8 cellular contexts compared by ENCODE assay signal in the genomic region with DNA sequence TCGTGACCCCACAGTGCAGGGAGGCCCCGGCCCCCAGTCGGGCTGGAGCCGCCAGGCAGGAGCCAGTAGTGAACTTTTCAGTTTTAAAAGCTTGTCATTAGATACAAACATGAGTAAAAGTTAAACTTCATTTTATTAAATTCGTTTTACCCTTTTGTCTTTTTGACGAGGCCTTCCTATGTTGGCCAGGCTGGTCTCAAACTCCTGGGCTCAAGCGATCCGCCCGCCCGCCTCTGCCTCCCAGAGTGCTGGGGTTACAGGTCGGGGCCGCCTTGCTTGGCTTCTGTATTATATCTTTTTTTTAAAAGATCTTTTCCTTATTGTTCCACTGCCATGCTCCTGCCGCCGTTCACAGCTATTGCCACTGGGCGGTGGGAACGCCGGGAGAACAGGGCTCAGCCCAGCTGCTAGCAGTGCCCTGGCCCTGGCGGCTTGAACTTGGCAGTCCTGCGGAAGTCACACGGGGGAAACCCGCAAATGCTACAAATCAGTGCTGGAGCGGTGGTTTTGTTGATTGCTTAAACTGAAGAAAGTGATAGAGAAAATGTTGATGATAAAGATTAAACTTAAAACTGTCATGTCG. TPM values are rescaled to one million over a fixed set of nuclear protein-coding genes. Genes with fewer than 3 reads are reported as not detected.
DNase-seq lines count a peak whose midpoint lies in the region; ATAC-seq, FAIRE-seq and TF ChIP-seq lines count a peak whose summit lies in the region.

No MANE protein-coding gene starts in this region.

- H4K20me1 ChIP-seq in mammary epithelial cell (ENCODE audit: insufficient read depth, low read length) = no peaks in the 10 kb centered on the region

- H3K9me3 ChIP-seq in mammary epithelial cell (replicated peaks; ENCODE audit: insufficient read depth, low read length) (no peaks in the 10 kb centered on the region), small intestine (ENCODE audit: control insufficient read depth, low read depth) (no peaks in the 10 kb centered on the region)

- H2AFZ ChIP-seq in mammary epithelial cell (ENCODE audit: low read depth, low read length) = peak overlapping the region; percentile 100

- ATAC-seq in GM19395 (IDR thresholded peaks at IDR 0.05; ENCODE audit: unreplicated experiment) (peak; percentile 27), GM19463 (IDR thresholded peaks at IDR 0.05; ENCODE audit: unreplicated experiment) (no peak)

- TF ChIP-seq CTCF in mammary epithelial cell (conservative IDR thresholded peaks at IDR 0.05 in 1 of 2, IDR thresholded peaks at IDR 0.05 in 1 of 2; ENCODE audit: extremely low read depth in 1 of 2, insufficient read depth in 1 of 2, low read depth in 1 of 2, low read length in 2 of 2) = peak; percentile 5 to 35

- H3K36me3 ChIP-seq in mammary epithelial cell (ENCODE audit: insufficient read depth, low read length) (no peaks in the 10 kb centered on the region), small intestine (ENCODE audit: control insufficient read depth in 2 of 2, insufficient read depth in 2 of 2, low read length in 2 of 2) (peaks cover 0 to 4% of the 10 kb centered on the region in 2 donors)

- H3K4me1 ChIP-seq in mammary epithelial cell (ENCODE audit: insufficient read depth, low read length) = peaks cover 17% of the 10 kb centered on the region
- peaks cover 0 to 2% of the 10 kb centered on the region in 2 donors for H3K4me1 ChIP-seq in small intestine (ENCODE audit: control insufficient read depth in 2 of 2, insufficient read depth in 1 of 2, low read depth in 1 of 2, low read length in 1 of 2)

- H3K27me3 ChIP-seq in mammary epithelial cell (ENCODE audit: insufficient read depth, low read length) = no peaks in the 10 kb centered on the region
- no peaks in the 10 kb centered on the region for H3K27me3 ChIP-seq in small intestine (ENCODE audit: control insufficient read depth in 2 of 2, insufficient read depth in 2 of 2, low read length in 2 of 2)

- peak overlapping the region; percentile 99 for H3K4me2 ChIP-seq in mammary epithelial cell (ENCODE audit: insufficient read depth, low read depth, low read length)

- no TSS peak for BruUV-seq in mammary epithelial cell (replicated peaks; lab: Mats Ljungman, UMichigan)

- peak overlapping the region; percentile 95 to 99 (median 99) for H3K4me3 ChIP-seq in mammary epithelial cell (replicated peaks in 1 of 3; ENCODE audit: insufficient read depth in 1 of 3, low read depth in 2 of 3, low read length in 3 of 3)
- H3K4me3 ChIP-seq in small intestine (ENCODE audit: low read depth in 1 of 2, low read length in 2 of 2) = peak overlapping the region; percentile 82 to 94

- no peak for FAIRE-seq in small intestine (lab: Jason Lieb, UNC)

- 10% methylated on average over 14 of the region's 23 CpGs for WGBS in mammary epithelial cell (ENCODE audit: low coverage, missing lambda C conversion rate)
- WGBS in small intestine, 3 donors = 1 to 5% (median 5%) methylated on average over 23 of the region's 23 CpGs

- dilution Hi-C loops in mammary epithelial cell (cut with HindIII; ENCODE audit: low sequenced_read_pairs) = no loop called here

- no peak overlapping the region for H3K9ac ChIP-seq in mammary epithelial cell (ENCODE audit: insufficient read depth, low read length)

- peaks cover 38% of the 10 kb centered on the region for H3K79me2 ChIP-seq in mammary epithelial cell (ENCODE audit: insufficient read depth, low read length)

- intact Hi-C loops in mammary epithelial cell (cut with micrococcal nuclease) = loop anchor here (1.0 to 5.0 kb wide), 2 partner anchors 97 to 177 kb away; no protein-coding TSS in a partner anchor

- in situ Hi-C loops in mammary epithelial cell (cut with MboI; ENCODE audit: low sequenced_read_pairs in 2 of 2) = no loop called here

- H3K27ac ChIP-seq in mammary epithelial cell (ENCODE audit: insufficient read depth, low read depth, low read length) (no peak overlapping the region), small intestine (ENCODE audit: low read depth in 1 of 2, low read length in 1 of 2) (peak overlapping the region; percentile 87 to 95)

- DNase-seq in Ammon's horn (ENCODE audit: low spot score) = peak; percentile 65
- DNase-seq in NCI-H1105 (lab: John Stamatoyannopoulos, UW) = peak; percentile 20
- DNase-seq in UCSD-AML1 (lab: John Stamatoyannopoulos, UW; ENCODE audit: unreplicated experiment) = peak; percentile 63
- DNase-seq in mammary epithelial cell = peak; percentile 35
- peak; percentile 77 for DNase-seq in iPS-NIHi7 (ENCODE audit: extremely low spot score)
- DNase-seq in small intestine = peak; percentile 72

- CTCF ChIA-PET in mammary epithelial cell (lab: Charles Lee; ENCODE audit: low non-redundant PET) = no interaction called here

RNA-seq across cellular contexts. Expression of gene NELFA, which starts 1.0 kb away (rescaled TPM):
- 10 to 100 TPM; 19.7 to 26.1 TPM for total RNA-seq in mammary epithelial cell
- 15.7 TPM for polyA plus RNA-seq in mammary epithelial cell
- 8.3 TPM for polyA minus RNA-seq in mammary epithelial cell
- 10 to 100 TPM; 12.7 to 23.3 (median 21.9) TPM for polyA plus RNA-seq in small intestine

RNA-seq across cellular contexts. Expression of gene NAT8L, which starts 49.4 kb away (rescaled TPM):
- total RNA-seq in mammary epithelial cell = under 1 TPM in 1 of 2 donors, not detected in 1; 0.14 TPM
- 0.02 TPM for polyA plus RNA-seq in mammary epithelial cell
- polyA minus RNA-seq in mammary epithelial cell = not detected
- 1 to 10 TPM in 1 of 3 donors, under 1 TPM in 1, not detected in 1; under 0.01 to 1.8 TPM for polyA plus RNA-seq in small intestine

Comparison
In these comparisons a context has a peak if more than half of its experiments do, and no peak if none do; other contexts are left out.
1. DNase-seq: peak in every context shown above with its lines; median percentile 77 in iPS-NIHi7; 72 in small intestine; 65 in Ammon's horn; 63 in UCSD-AML1; 35 in mammary epithelial cell; 20 in NCI-H1105.